Comparison of ENCODE assay signal across 1 cellular context in the genomic region with DNA sequence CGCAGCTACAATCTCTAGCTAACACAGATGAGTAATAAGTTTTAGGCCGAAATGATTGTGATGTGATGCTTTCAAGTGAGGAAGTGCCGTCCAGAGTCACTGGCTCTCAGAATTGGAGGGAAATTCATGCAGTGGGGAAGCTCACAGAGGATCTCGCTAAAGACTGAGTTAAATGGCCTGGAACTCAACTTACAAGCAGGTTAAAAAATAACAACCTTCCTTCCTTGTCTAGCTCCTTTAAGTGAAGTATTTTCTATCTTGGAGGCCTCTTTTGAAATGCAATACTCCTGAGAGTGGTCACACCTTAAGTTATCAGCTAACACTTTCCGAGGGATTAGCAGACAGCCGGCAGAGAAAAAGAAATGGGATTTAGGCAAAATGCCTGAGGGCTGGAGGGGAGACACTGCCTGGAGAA.
TF ChIP-seq lines count a peak whose summit lies in the region.

No MANE protein-coding gene starts in this region.

TF ChIP-seq in K562, 482 proteins besides CTCF, POLR2A, EP300 and RAD21 (continued from another document):
- TF ChIP-seq, protein P1, sequence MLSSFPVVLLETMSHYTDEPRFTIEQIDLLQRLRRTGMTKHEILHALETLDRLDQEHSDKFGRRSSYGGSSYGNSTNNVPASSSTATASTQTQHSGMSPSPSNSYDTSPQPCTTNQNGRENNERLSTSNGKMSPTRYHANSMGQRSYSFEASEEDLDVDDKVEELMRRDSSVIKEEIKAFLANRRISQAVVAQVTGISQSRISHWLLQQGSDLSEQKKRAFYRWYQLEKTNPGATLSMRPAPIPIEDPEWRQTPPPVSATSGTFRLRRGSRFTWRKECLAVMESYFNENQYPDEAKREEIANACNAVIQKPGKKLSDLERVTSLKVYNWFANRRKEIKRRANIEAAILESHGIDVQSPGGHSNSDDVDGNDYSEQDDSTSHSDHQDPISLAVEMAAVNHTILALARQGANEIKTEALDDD (IDR thresholded peaks at IDR 0.05), result peak; percentile 73; the same call in 1 of the 2 replicates
- TF ChIP-seq DIDO1 (tag; IDR thresholded peaks at IDR 0.05; ENCODE audit: low read depth) (no peak), RFX1 (IDR thresholded peaks at IDR 0.05) (no peak), STAT6 (CRISPR knock-in tag; IDR thresholded peaks at IDR 0.05) (no peak), FOSL1 (tag; conservative IDR thresholded peaks at IDR 0.05) (peak; percentile 56; the same call in 1 of the 2 replicates), RBM17 (IDR thresholded peaks at IDR 0.05; ENCODE audit: borderline replicate concordance, low read depth, low read length) (no peak), CREB5 (CRISPR knock-in tag; IDR thresholded peaks at IDR 0.05) (no peak), TFE3 (CRISPR knock-in tag; IDR thresholded peaks at IDR 0.05) (peak; percentile 82), PHB2 (IDR thresholded peaks at IDR 0.05; ENCODE audit: low read depth) (no peak), ESRRA (IDR thresholded peaks at IDR 0.05; ENCODE audit: borderline replicate concordance, low read depth) (no peak), TOE1 (IDR thresholded peaks at IDR 0.05; ENCODE audit: borderline replicate concordance) (peak; percentile 62; the same call in 1 of the 2 replicates), TOE1 (CRISPR knock-in tag; IDR thresholded peaks at IDR 0.05; ENCODE audit: borderline replicate concordance, low read depth) (no peak), MGA (IDR thresholded peaks at IDR 0.05) (peak; percentile 78), CBFA2T2 (conservative IDR thresholded peaks at IDR 0.05) (no peak), L3MBTL2 (IDR thresholded peaks at IDR 0.05) (peak; percentile 95), ZFX (CRISPR knock-in tag; IDR thresholded peaks at IDR 0.05) (peak; percentile 33; the same call in 1 of the 2 replicates), SPI1 (IDR thresholded peaks at IDR 0.05; ENCODE audit: borderline replicate concordance, low read depth, low read length) (peak; percentile 81; the same call in 1 of the 2 replicates), CXXC5 (CRISPR knock-in tag; IDR thresholded peaks at IDR 0.05) (0 out of 2 replicates have a peak, but pooled peaks have one; percentile 18)
- TF ChIP-seq, protein P2, sequence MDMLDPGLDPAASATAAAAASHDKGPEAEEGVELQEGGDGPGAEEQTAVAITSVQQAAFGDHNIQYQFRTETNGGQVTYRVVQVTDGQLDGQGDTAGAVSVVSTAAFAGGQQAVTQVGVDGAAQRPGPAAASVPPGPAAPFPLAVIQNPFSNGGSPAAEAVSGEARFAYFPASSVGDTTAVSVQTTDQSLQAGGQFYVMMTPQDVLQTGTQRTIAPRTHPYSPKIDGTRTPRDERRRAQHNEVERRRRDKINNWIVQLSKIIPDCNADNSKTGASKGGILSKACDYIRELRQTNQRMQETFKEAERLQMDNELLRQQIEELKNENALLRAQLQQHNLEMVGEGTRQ (CRISPR knock-in tag; IDR thresholded peaks at IDR 0.05), result peak; percentile 26; the same call in 1 of the 2 replicates
- TF ChIP-seq, protein P3, sequence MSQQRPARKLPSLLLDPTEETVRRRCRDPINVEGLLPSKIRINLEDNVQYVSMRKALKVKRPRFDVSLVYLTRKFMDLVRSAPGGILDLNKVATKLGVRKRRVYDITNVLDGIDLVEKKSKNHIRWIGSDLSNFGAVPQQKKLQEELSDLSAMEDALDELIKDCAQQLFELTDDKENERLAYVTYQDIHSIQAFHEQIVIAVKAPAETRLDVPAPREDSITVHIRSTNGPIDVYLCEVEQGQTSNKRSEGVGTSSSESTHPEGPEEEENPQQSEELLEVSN (IDR thresholded peaks at IDR 0.05; ENCODE audit: borderline replicate concordance in 1 of 2, extremely low read depth in 1 of 2, insufficient read depth in 1 of 2, insufficient read length in 1 of 2, low read depth in 1 of 2, low read length in 1 of 2, poor library complexity in 1 of 2, severe bottlenecking in 1 of 2), result peak; percentile 34 to 43
- TF ChIP-seq, protein P4, sequence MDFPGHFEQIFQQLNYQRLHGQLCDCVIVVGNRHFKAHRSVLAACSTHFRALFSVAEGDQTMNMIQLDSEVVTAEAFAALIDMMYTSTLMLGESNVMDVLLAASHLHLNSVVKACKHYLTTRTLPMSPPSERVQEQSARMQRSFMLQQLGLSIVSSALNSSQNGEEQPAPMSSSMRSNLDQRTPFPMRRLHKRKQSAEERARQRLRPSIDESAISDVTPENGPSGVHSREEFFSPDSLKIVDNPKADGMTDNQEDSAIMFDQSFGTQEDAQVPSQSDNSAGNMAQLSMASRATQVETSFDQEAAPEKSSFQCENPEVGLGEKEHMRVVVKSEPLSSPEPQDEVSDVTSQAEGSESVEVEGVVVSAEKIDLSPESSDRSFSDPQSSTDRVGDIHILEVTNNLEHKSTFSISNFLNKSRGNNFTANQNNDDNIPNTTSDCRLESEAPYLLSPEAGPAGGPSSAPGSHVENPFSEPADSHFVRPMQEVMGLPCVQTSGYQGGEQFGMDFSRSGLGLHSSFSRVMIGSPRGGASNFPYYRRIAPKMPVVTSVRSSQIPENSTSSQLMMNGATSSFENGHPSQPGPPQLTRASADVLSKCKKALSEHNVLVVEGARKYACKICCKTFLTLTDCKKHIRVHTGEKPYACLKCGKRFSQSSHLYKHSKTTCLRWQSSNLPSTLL (IDR thresholded peaks at IDR 0.05), result no peak
